In genomic region chr12:71685312-71685906, GRCh38 we compare ENCODE assay signal across 8 cellular contexts. TPM values are rescaled to one million over a fixed set of nuclear protein-coding genes. Genes with fewer than 3 reads are reported as not detected.
DNase-seq lines count a peak whose midpoint lies in the region; FAIRE-seq and TF ChIP-seq lines count a peak whose summit lies in the region.

No MANE protein-coding gene starts in this region.

- H3K4me3 ChIP-seq in A673 (ENCODE audit: low read depth, low read length, poor library complexity, severe bottlenecking): peak overlapping the region; percentile 59
- peak overlapping the region; percentile 68 for H3K4me3 ChIP-seq in HUES6 (ENCODE audit: low read depth, low read length)
- H3K4me3 ChIP-seq in mammary epithelial cell (replicated peaks in 1 of 3; ENCODE audit: insufficient read depth in 1 of 3, low read depth in 2 of 3, low read length in 3 of 3): peak overlapping the region; percentile 86 to 97 (median 89)
- no peak overlapping the region for H3K4me3 ChIP-seq in mesendoderm (ENCODE audit: low read length)

- H2BK15ac ChIP-seq in mesendoderm (replicated peaks; ENCODE audit: low read depth): no peak overlapping the region

- no peak overlapping the region for H2BK5ac ChIP-seq in mesendoderm (ENCODE audit: low read length)

- H3K4me1 ChIP-seq in A673 (ENCODE audit: insufficient read depth, low read length, poor library complexity, severe bottlenecking) (no peaks in the 10 kb centered on the region), HUES6 (ENCODE audit: control insufficient read depth, insufficient read depth, low read length) (no peaks in the 10 kb centered on the region), mammary epithelial cell (ENCODE audit: insufficient read depth, low read length) (peaks cover 11% of the 10 kb centered on the region), mesendoderm (ENCODE audit: control insufficient read depth, low read depth, low read length) (no peaks in the 10 kb centered on the region)

- H3K27ac ChIP-seq in A673 (ENCODE audit: low read depth, low read length, poor library complexity, severe bottlenecking) (peak overlapping the region; percentile 90), HUES6 (ENCODE audit: low read depth, low read length) (peak overlapping the region; percentile 58; the same call in 1 of the 2 replicates), mammary epithelial cell (ENCODE audit: insufficient read depth, low read depth, low read length) (peak overlapping the region; percentile 81), mesendoderm (ENCODE audit: low read depth, low read length) (no peak overlapping the region)

- peaks cover 16% of the 10 kb centered on the region for H3K79me2 ChIP-seq in mammary epithelial cell (ENCODE audit: insufficient read depth, low read length)
- H3K79me2 ChIP-seq in mesendoderm (ENCODE audit: control insufficient read depth, insufficient read depth, low read length): no peaks in the 10 kb centered on the region

- H4K20me1 ChIP-seq in mammary epithelial cell (ENCODE audit: insufficient read depth, low read length): no peaks in the 10 kb centered on the region

- no peak overlapping the region for H2BK120ac ChIP-seq in mesendoderm (ENCODE audit: low read depth, low read length)

- BruUV-seq in A673 (replicated peaks; lab: Mats Ljungman, UMichigan) (TSS peak; percentile 66), mammary epithelial cell (replicated peaks; lab: Mats Ljungman, UMichigan) (TSS peak; percentile 23)

- no peak overlapping the region for H3K18ac ChIP-seq in mesendoderm (ENCODE audit: low read length)

- H3K9me3 ChIP-seq in A673 (ENCODE audit: low read depth, low read length, poor library complexity, severe bottlenecking) (no peaks in the 10 kb centered on the region), HUES6 (ENCODE audit: control insufficient read depth, insufficient read depth, low read depth, low read length) (no peaks in the 10 kb centered on the region), mammary epithelial cell (replicated peaks; ENCODE audit: insufficient read depth, low read length) (no peaks in the 10 kb centered on the region)

- H4K8ac ChIP-seq in mesendoderm (ENCODE audit: low read depth, low read length): no peak overlapping the region

- no peak overlapping the region for H3K23ac ChIP-seq in mesendoderm (ENCODE audit: low read length)

- in situ Hi-C loops in mammary epithelial cell (cut with MboI; ENCODE audit: low sequenced_read_pairs in 2 of 2): no loop called here

- peak overlapping the region; percentile 96 for H3K56ac ChIP-seq in mesendoderm (ENCODE audit: low read length)

- dilution Hi-C loops in mammary epithelial cell (cut with HindIII; ENCODE audit: low sequenced_read_pairs): no loop called here

- no peak for FAIRE-seq in RCC 7860 (lab: Jason Lieb, UNC)

- TF ChIP-seq CTCF in A673 (conservative IDR thresholded peaks at IDR 0.05; ENCODE audit: low read depth, low read length) (no peak), mammary epithelial cell (conservative IDR thresholded peaks at IDR 0.05 in 1 of 2, IDR thresholded peaks at IDR 0.05 in 1 of 2; ENCODE audit: extremely low read depth in 1 of 2, insufficient read depth in 1 of 2, low read depth in 1 of 2, low read length in 2 of 2) (no peak)

- no peaks in the 10 kb centered on the region for H3K27me3 ChIP-seq in A673 (replicated peaks; ENCODE audit: insufficient read depth, low read depth, low read length, poor library complexity)
- H3K27me3 ChIP-seq in HUES6 (ENCODE audit: control insufficient read depth, insufficient read depth, low read length): no peaks in the 10 kb centered on the region
- H3K27me3 ChIP-seq in mammary epithelial cell (ENCODE audit: insufficient read depth, low read length): no peaks in the 10 kb centered on the region
- H3K27me3 ChIP-seq in mesendoderm (ENCODE audit: insufficient read depth, low read length, poor library complexity): no peaks in the 10 kb centered on the region

- no peaks in the 10 kb centered on the region for H3K79me1 ChIP-seq in mesendoderm (ENCODE audit: low read length)

- H3K9ac ChIP-seq in HUES6 (ENCODE audit: low read length) (peak overlapping the region; percentile 81), mammary epithelial cell (ENCODE audit: insufficient read depth, low read length) (peak overlapping the region; percentile 89), mesendoderm (ENCODE audit: low read length) (peak overlapping the region; percentile 89)

- peaks cover 4% of the 10 kb centered on the region for H3K36me3 ChIP-seq in A673 (ENCODE audit: insufficient read depth, low read length, poor library complexity, severe bottlenecking)
- no peaks in the 10 kb centered on the region for H3K36me3 ChIP-seq in HUES6 (ENCODE audit: control insufficient read depth, insufficient read depth, low read length)
- H3K36me3 ChIP-seq in mammary epithelial cell (ENCODE audit: insufficient read depth, low read length): no peaks in the 10 kb centered on the region
- no peaks in the 10 kb centered on the region for H3K36me3 ChIP-seq in mesendoderm (ENCODE audit: control insufficient read depth, insufficient read depth, low read length)

- DNase-seq in A673 (ENCODE audit: low spot score) (no peak), mammary epithelial cell (no peak), mesendoderm (no peak), UCSD-AML1 (lab: John Stamatoyannopoulos, UW; ENCODE audit: unreplicated experiment) (no peak), middle frontal gyrus (ENCODE audit: extremely low spot score, low spot score) (no peak), NCI-H128 (lab: John Stamatoyannopoulos, UW; ENCODE audit: unreplicated experiment) (no peak), RCC 7860 (ENCODE audit: low spot score) (no peak)

- CTCF ChIA-PET in A673 (lab: Charles Lee): no interaction called here
- CTCF ChIA-PET in mammary epithelial cell (lab: Charles Lee; ENCODE audit: low non-redundant PET): interaction anchor here (0.6 to 1.6 kb wide), 2 partner anchors 18 to 62 kb away, joined by 4 to 19 read pairs; no protein-coding TSS in a partner anchor

- POLR2A ChIA-PET in A673 (lab: Charles Lee; ENCODE audit: low non-redundant PET): no interaction called here

- WGBS in mammary epithelial cell (ENCODE audit: low coverage, missing lambda C conversion rate): 6% methylated on average over 16 of the region's 19 CpGs
- WGBS in mesendoderm (ENCODE audit: extremely low coverage, insufficient coverage, low lambda C conversion rate): no CpG with 5 or more reads among the region's 19 CpGs

- H3K4me2 ChIP-seq in mammary epithelial cell (ENCODE audit: insufficient read depth, low read depth, low read length) (peak overlapping the region; percentile 92), mesendoderm (ENCODE audit: low read length) (peak overlapping the region; percentile 53)

- no peak overlapping the region for H2AK5ac ChIP-seq in mesendoderm (ENCODE audit: low read length)

- H2AFZ ChIP-seq in mammary epithelial cell (ENCODE audit: low read depth, low read length): peak overlapping the region; percentile 99

- H3K4ac ChIP-seq in mesendoderm (ENCODE audit: low read depth, low read length): no peak overlapping the region

- intact Hi-C loops in A673 (cut with micrococcal nuclease; ENCODE audit: unreplicated experiment): no loop called here
- intact Hi-C loops in mammary epithelial cell (cut with micrococcal nuclease): no loop called here

- no peak overlapping the region for H4K5ac ChIP-seq in mesendoderm (ENCODE audit: low read length)

RNA-seq across cellular contexts. Expression of gene TMEM19, which starts 0.5 kb away (rescaled TPM):
- total RNA-seq in A673 (2021) (52.6 and 56.3 TPM in 2 replicates), mammary epithelial cell (10 to 100 TPM; 22.1 to 41.7 TPM)
- 23.6 TPM for polyA plus RNA-seq in mammary epithelial cell
- 21.6 TPM for polyA minus RNA-seq in mammary epithelial cell
- polyA plus RNA-seq in mesendoderm (2013, experiment 1 of 2): 9.5 TPM
- polyA plus RNA-seq in mesendoderm (2013, experiment 2 of 2): 9.5 TPM

RNA-seq across cellular contexts. Expression of gene THAP2, which starts 21.3 kb away (rescaled TPM):
- total RNA-seq in A673 (2021): 7.7 TPM in 2 replicates
- total RNA-seq in mammary epithelial cell: 1 to 10 TPM; 3.8 to 5.5 TPM
- polyA plus RNA-seq in mammary epithelial cell: 1.1 TPM
- polyA minus RNA-seq in mammary epithelial cell: not detected
- 3.6 TPM for polyA plus RNA-seq in mesendoderm (2013, experiment 1 of 2)
- polyA plus RNA-seq in mesendoderm (2013, experiment 2 of 2): 3.3 TPM

RNA-seq across cellular contexts. Expression of gene ZFC3H1, which starts 21.8 kb away (rescaled TPM):
- 48.7 and 55.9 TPM in 2 replicates for total RNA-seq in A673 (2021)
- total RNA-seq in mammary epithelial cell: 10 to 100 TPM; 31.2 to 50.2 TPM
- polyA plus RNA-seq in mammary epithelial cell: 13.6 TPM
- polyA minus RNA-seq in mammary epithelial cell: 12.2 TPM
- polyA plus RNA-seq in mesendoderm (2013, experiment 1 of 2): 11.0 TPM
- 11.4 TPM for polyA plus RNA-seq in mesendoderm (2013, experiment 2 of 2)
